16 cellular contexts compared by ENCODE assay signal in the genomic region with DNA sequence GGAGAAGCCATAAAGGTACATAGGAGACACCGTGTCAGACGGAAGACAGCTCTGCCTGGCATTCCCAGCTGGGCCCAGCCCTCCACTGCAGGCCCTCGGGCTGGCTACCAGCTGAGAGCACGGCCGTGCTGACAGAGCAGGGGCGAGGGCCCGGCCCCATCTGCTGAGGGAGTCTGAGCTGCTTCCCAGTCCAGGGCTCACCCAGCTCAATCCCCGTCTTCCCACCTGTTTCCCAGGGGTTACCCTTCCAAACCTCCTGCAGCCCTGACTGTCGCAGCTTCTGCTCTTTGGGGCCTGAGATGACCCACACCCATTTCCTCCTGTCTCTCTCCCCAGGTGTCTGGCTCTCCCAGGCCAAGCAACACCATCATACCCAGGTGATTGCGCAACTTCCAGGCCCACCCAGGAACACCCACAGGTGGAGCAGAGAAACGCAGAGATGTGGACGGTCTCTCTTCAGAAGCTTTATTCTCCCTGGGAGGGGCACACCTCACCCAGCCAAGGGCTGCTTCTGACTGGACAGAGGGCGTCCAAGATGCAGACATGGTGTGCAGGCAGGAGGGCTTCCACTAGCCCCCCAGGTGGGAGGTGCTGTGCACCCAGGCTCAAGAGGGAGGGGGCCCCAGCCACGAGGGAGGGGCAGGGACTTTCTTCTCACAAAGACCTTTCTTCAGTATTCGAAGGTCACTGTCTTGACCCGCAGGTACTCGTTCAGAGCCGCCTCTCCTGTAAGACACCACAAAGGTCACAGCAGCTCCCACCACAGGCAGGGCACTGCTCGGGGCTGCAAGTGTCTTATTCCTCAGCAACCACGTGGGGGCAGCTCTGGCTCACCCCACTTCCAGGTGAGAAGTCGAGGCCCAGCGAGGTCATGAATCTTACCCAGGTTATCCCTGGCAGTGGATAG. TPM values are rescaled to one million over a fixed set of nuclear protein-coding genes. Genes with fewer than 3 reads are reported as not detected.
DNase-seq lines count a peak whose midpoint lies in the region; ATAC-seq, FAIRE-seq and TF ChIP-seq lines count a peak whose summit lies in the region.
"Had no signal": no experiment of that assay in that cellular context is flagged by ENCODE, and none has a peak within 500 bp of the region (broad histone marks: within the 10 kb centered on the region; RNA-seq: fewer than 3 reads in every experiment).

No MANE protein-coding gene starts in this region.

- peak overlapping the region in 3 of 4 donors; percentile 77 to 82 (median 80) for H3K27ac ChIP-seq in gastroesophageal sphincter
- no peak overlapping the region for H3K27ac ChIP-seq in prostate gland
- H3K27ac ChIP-seq: cardiac muscle cell, parathyroid adenoma, upper lobe of left lung had no signal

- H3K27ac Mint-ChIP-seq in progenitor cell of endocrine pancreas, result no peak overlapping the region
- H3K27ac Mint-ChIP-seq: activated T-helper 1 cell treated with anti-CD3 and anti-CD28 coated beads, Interleukin-12 subunit alpha, Interleukin-12 subunit beta, Interleukin-2, Interleukin-4 antibody, amounts not matched to agents 30 ng/mL and 10 ng/mL and 1 ng/mL, durations not matched to agents 14 hours and 24 hours and 36 hours; CD4-positive, alpha-beta memory T cell had no signal

- no peak for FAIRE-seq in D721Med (lab: Jason Lieb, UNC)
- FAIRE-seq: kidney, RCC 7860 had no signal

- H3K4me1 ChIP-seq in gastroesophageal sphincter, result peaks cover 0 to 30% (median 8%) of the 10 kb centered on the region in 3 donors
- no peaks in the 10 kb centered on the region for H3K4me1 ChIP-seq in prostate gland (replicated peaks)
- H3K4me1 ChIP-seq: parathyroid adenoma, upper lobe of left lung had no signal

- H3K4me3 Mint-ChIP-seq in progenitor cell of endocrine pancreas (ENCODE audit: low read depth), result no peak overlapping the region
- H3K4me3 Mint-ChIP-seq: activated T-helper 1 cell treated with anti-CD3 and anti-CD28 coated beads, Interleukin-12 subunit alpha, Interleukin-12 subunit beta, Interleukin-2, Interleukin-4 antibody, amounts not matched to agents 30 ng/mL and 10 ng/mL and 1 ng/mL, durations not matched to agents 14 hours and 24 hours and 36 hours had no signal

- peak; percentile 18 for TF ChIP-seq CTCF in GM10266 (IDR thresholded peaks at IDR 0.05; ENCODE audit: control insufficient read depth, insufficient read depth, low read depth, missing control alignments)
- TF ChIP-seq CTCF in NB4 (IDR thresholded peaks at IDR 0.05; ENCODE audit: low read depth, low read length), result no peak
- no peak for TF ChIP-seq CTCF in gastroesophageal sphincter (IDR thresholded peaks at IDR 0.05)
- TF ChIP-seq CTCF in progenitor cell of endocrine pancreas (IDR thresholded peaks at IDR 0.05; ENCODE audit: unreplicated experiment), result peak; percentile 29
- TF ChIP-seq CTCF in D721Med (IDR thresholded peaks at IDR 0.05; ENCODE audit: insufficient read depth, missing control alignments), result no peak
- no peak for TF ChIP-seq CTCF in prostate gland (IDR thresholded peaks at IDR 0.05)

- ATAC-seq in gastroesophageal sphincter, result no peak

- no peaks in the 10 kb centered on the region for H3K4me1 Mint-ChIP-seq in progenitor cell of endocrine pancreas (ENCODE audit: low read depth)
- H3K4me1 Mint-ChIP-seq: CD4-positive, alpha-beta memory T cell had no signal

- TF ChIP-seq POLR2A in NB4 (IDR thresholded peaks at IDR 0.05; ENCODE audit: extremely low read depth, insufficient read length) (no peak), gastroesophageal sphincter (IDR thresholded peaks at IDR 0.05) (no peak), prostate gland (IDR thresholded peaks at IDR 0.05) (no peak)

- no peaks in the 10 kb centered on the region for H3K36me3 Mint-ChIP-seq in progenitor cell of endocrine pancreas (ENCODE audit: insufficient read depth)
- H3K36me3 Mint-ChIP-seq: CD4-positive, alpha-beta memory T cell had no signal

- no peak overlapping the region for H3K4me3 ChIP-seq in NB4 (ENCODE audit: low read depth, low read length)
- no peak overlapping the region for H3K4me3 ChIP-seq in gastroesophageal sphincter
- no peak overlapping the region for H3K4me3 ChIP-seq in prostate gland
- H3K4me3 ChIP-seq: cardiac muscle cell, upper lobe of left lung had no signal

- no peaks in the 10 kb centered on the region for H3K9me3 ChIP-seq in gastroesophageal sphincter
- H3K9me3 ChIP-seq in prostate gland, result no peaks in the 10 kb centered on the region
- H3K9me3 ChIP-seq: upper lobe of left lung had no signal

- intact Hi-C loops in prostate gland (cut with DNase I), result no loop called here

- H3K9me3 Mint-ChIP-seq in progenitor cell of endocrine pancreas (ENCODE audit: low read depth), result no peaks in the 10 kb centered on the region
- H3K9me3 Mint-ChIP-seq: activated T-helper 1 cell treated with anti-CD3 and anti-CD28 coated beads, Interleukin-12 subunit alpha, Interleukin-12 subunit beta, Interleukin-2, Interleukin-4 antibody, amounts not matched to agents 30 ng/mL and 10 ng/mL and 1 ng/mL, durations not matched to agents 14 hours and 24 hours and 36 hours had no signal

- no peaks in the 10 kb centered on the region for H3K27me3 Mint-ChIP-seq in progenitor cell of endocrine pancreas
- H3K27me3 Mint-ChIP-seq: CD4-positive, alpha-beta memory T cell had no signal

- DNase-seq in GM10266 (ENCODE audit: extremely low spot score) (no peak), NB4 (ENCODE audit: low read depth) (peak; percentile 13), progenitor cell of endocrine pancreas (ENCODE audit: low spot score, unreplicated experiment) (peak; percentile 8), D721Med (ENCODE audit: insufficient read length, low spot score) (no peak), EL (no peak), HuH-7.5 (ENCODE audit: low spot score) (no peak), prostate gland (ENCODE audit: low spot score) (no peak)
- DNase-seq: CD4-positive, alpha-beta memory T cell; kidney; NCI-H2107 had no signal

- H3K27me3 ChIP-seq in gastroesophageal sphincter (no peaks in the 10 kb centered on the region), prostate gland (replicated peaks; ENCODE audit: insufficient read depth) (no peaks in the 10 kb centered on the region)
- H3K27me3 ChIP-seq: cardiac muscle cell, upper lobe of left lung had no signal

- WGBS in gastroesophageal sphincter (ENCODE audit: low coverage in 1 of 2), 2 donors, result 70 to 79% methylated on average over 2 of the region's 22 CpGs
- 83% methylated on average over 22 of the region's 22 CpGs for WGBS in prostate gland

- H3K36me3 ChIP-seq in gastroesophageal sphincter (peaks cover 0 to 49% of the 10 kb centered on the region in 2 donors), prostate gland (no peaks in the 10 kb centered on the region)
- H3K36me3 ChIP-seq: cardiac muscle cell, upper lobe of left lung had no signal

- no peak for TF ChIP-seq EP300 in gastroesophageal sphincter (IDR thresholded peaks at IDR 0.05)

RNA-seq across cellular contexts. Expression of gene SLC41A3, which starts 19.4 kb away (rescaled TPM):
- total RNA-seq in gastroesophageal sphincter (10 to 100 TPM; 31.0 to 62.7 (median 37.5) TPM), progenitor cell of endocrine pancreas (51.1 and 62.4 TPM in 2 replicates), prostate gland (100 to 1,000 TPM in 1 of 2 donors, 10 to 100 TPM in 1; 32.2 to 131 TPM)

Comparison
In these comparisons a context has a peak if more than half of its experiments do, and no peak if none do; other contexts are left out.
1. DNase-seq: peak in NB4 (single experiment) and progenitor cell of endocrine pancreas (single experiment); none in GM10266 (single experiment), D721Med (single experiment), EL (single experiment), HuH-7.5 (single experiment) and prostate gland (single experiment).
2. CTCF ChIP-seq: peak in GM10266 (single experiment) and progenitor cell of endocrine pancreas (single experiment); none in NB4 (single experiment), gastroesophageal sphincter (0 of 4), D721Med (single experiment) and prostate gland (0 of 4).
3. H3K27ac ChIP-seq: peak in gastroesophageal sphincter (3 of 4); none in prostate gland (0 of 2).